Comparison of ENCODE assay signal across 17 cellular contexts in the genomic region with DNA sequence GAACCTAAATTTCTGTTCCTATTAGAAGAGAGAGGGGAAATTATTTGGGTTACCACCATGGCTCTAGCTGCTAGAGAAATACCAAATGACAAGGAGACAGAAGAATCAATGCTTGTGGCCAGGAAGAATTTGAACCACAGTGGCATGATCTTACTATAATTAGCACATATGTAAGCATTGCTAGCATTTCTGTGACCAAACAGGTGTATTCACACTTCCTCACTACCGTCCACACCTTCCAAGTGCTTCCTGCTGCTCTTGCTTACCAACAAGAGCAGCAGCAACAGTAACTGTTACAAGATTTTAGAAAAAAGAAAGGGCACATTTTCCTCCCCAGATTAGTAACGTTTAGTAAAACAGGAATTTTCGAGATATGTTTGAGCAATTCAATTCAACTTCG.
DNase-seq lines count a peak whose midpoint lies in the region; ATAC-seq and TF ChIP-seq lines count a peak whose summit lies in the region.
"Had no signal": no experiment of that assay in that cellular context is flagged by ENCODE, and none has a peak within 500 bp of the region (broad histone marks: within the 10 kb centered on the region; RNA-seq: fewer than 3 reads in every experiment).

No MANE protein-coding gene starts in this region.

- peak overlapping the region; percentile 32; the same call in 1 of the 2 replicates for H3K27ac ChIP-seq in KMS-11
- no peak overlapping the region for H3K27ac ChIP-seq in OCI-LY3 (ENCODE audit: low read length)
- no peak overlapping the region for H3K27ac ChIP-seq in A673 (ENCODE audit: low read depth, low read length, poor library complexity, severe bottlenecking)
- H3K27ac ChIP-seq: BLaER1, C4-2B, GM23248 had no signal

- peaks cover 21% of the 10 kb centered on the region for H3K4me1 ChIP-seq in KMS-11 (ENCODE audit: low read depth, poor library complexity, severe bottlenecking)
- peaks cover 16% of the 10 kb centered on the region for H3K4me1 ChIP-seq in OCI-LY3 (ENCODE audit: low read length)
- H3K4me1 ChIP-seq in A673 (ENCODE audit: insufficient read depth, low read length, poor library complexity, severe bottlenecking): no peaks in the 10 kb centered on the region
- H3K4me1 ChIP-seq: BLaER1, Caco-2 had no signal

- TF ChIP-seq CTCF in KMS-11 (conservative IDR thresholded peaks at IDR 0.05; ENCODE audit: low read depth, low read length) (no peak), OCI-LY3 (IDR thresholded peaks at IDR 0.05; ENCODE audit: low read depth, low read length) (no peak), A673 (conservative IDR thresholded peaks at IDR 0.05; ENCODE audit: low read depth, low read length) (no peak)

- no peak overlapping the region for H3K9ac ChIP-seq in KMS-11
- no peak overlapping the region for H3K9ac ChIP-seq in OCI-LY3 (ENCODE audit: low read length)
- H3K9ac ChIP-seq: BLaER1, GM23248 had no signal

- peak; percentile 1 for DNase-seq in myocyte (ENCODE audit: low read depth)
- no peak for DNase-seq in A673 (ENCODE audit: low spot score)
- DNase-seq: Caco-2; CD4-positive, CD25-positive, alpha-beta regulatory T cell; CD8-positive, alpha-beta T cell; DMS53; DMS79 treated with DMSO at 0.1 percent for 48 hours; GF-D8; GM23248; H7; HCEC 1CT had no signal

- H3K27me3 ChIP-seq in KMS-11 (ENCODE audit: insufficient read depth, low read depth) (no peaks in the 10 kb centered on the region), OCI-LY3 (ENCODE audit: low read depth, low read length) (no peaks in the 10 kb centered on the region), A673 (replicated peaks; ENCODE audit: insufficient read depth, low read depth, low read length, poor library complexity) (no peaks in the 10 kb centered on the region)
- H3K27me3 ChIP-seq: BLaER1 had no signal

- H3K36me3 ChIP-seq in KMS-11 (ENCODE audit: insufficient read depth): no peaks in the 10 kb centered on the region
- no peaks in the 10 kb centered on the region for H3K36me3 ChIP-seq in OCI-LY3 (replicated peaks; ENCODE audit: low read depth, low read length)
- H3K36me3 ChIP-seq in A673 (ENCODE audit: insufficient read depth, low read length, poor library complexity, severe bottlenecking): no peaks in the 10 kb centered on the region
- H3K36me3 ChIP-seq: BLaER1 had no signal

- no TSS peak for BruUV-seq in A673 (replicated peaks; lab: Mats Ljungman, UMichigan)

- POLR2A ChIA-PET in A673 (lab: Charles Lee; ENCODE audit: low non-redundant PET): no interaction called here

- peak overlapping the region; percentile 49 for H3K4me2 ChIP-seq in KMS-11
- H3K4me2 ChIP-seq in OCI-LY3 (ENCODE audit: low read length): no peak overlapping the region
- H3K4me2 ChIP-seq: BLaER1 had no signal

- H4K20me1 ChIP-seq in KMS-11 (ENCODE audit: insufficient read depth) (no peaks in the 10 kb centered on the region), OCI-LY3 (ENCODE audit: insufficient read depth, low read length) (no peaks in the 10 kb centered on the region)
- H4K20me1 ChIP-seq: BLaER1 had no signal

- CTCF ChIA-PET in A673 (lab: Charles Lee): no interaction called here

- H2AFZ ChIP-seq in KMS-11 (ENCODE audit: low read depth): peak overlapping the region; percentile 20; the same call in 1 of the 2 replicates
- H2AFZ ChIP-seq in OCI-LY3 (ENCODE audit: low read depth, low read length): peak overlapping the region; percentile 79; the same call in 1 of the 2 replicates
- H2AFZ ChIP-seq: GM23248 had no signal

- H3K4me3 ChIP-seq in KMS-11 (IDR thresholded peaks at IDR 0.05; ENCODE audit: insufficient read depth, low read depth, low read length): no peak overlapping the region
- H3K4me3 ChIP-seq in OCI-LY3 (ENCODE audit: low read length): no peak overlapping the region
- no peak overlapping the region for H3K4me3 ChIP-seq in A673 (ENCODE audit: low read depth, low read length, poor library complexity, severe bottlenecking)
- H3K4me3 ChIP-seq: BLaER1, GM23248 had no signal

- ATAC-seq in GM18907 (IDR thresholded peaks at IDR 0.05; ENCODE audit: unreplicated experiment) (no peak), HG03432 (IDR thresholded peaks at IDR 0.05; ENCODE audit: unreplicated experiment) (no peak)
- ATAC-seq: CD8-positive, alpha-beta T cell had no signal

- H3K79me2 ChIP-seq in KMS-11 (ENCODE audit: insufficient read depth, low read depth): no peaks in the 10 kb centered on the region
- no peaks in the 10 kb centered on the region for H3K79me2 ChIP-seq in OCI-LY3 (ENCODE audit: low read length)

- no peaks in the 10 kb centered on the region for H3K9me3 ChIP-seq in OCI-LY3 (ENCODE audit: insufficient read depth, low read length)
- no peaks in the 10 kb centered on the region for H3K9me3 ChIP-seq in A673 (ENCODE audit: low read depth, low read length, poor library complexity, severe bottlenecking)
- H3K9me3 ChIP-seq: BLaER1, Caco-2 had no signal

- intact Hi-C loops in A673 (cut with micrococcal nuclease; ENCODE audit: unreplicated experiment): no loop called here
